In genomic region chr2:46847726-46848421, GRCh38 we compare ENCODE assay signal across 9 cellular contexts.
A peak's percentile ranks its signal among the peaks of the same experiment; 100 is the strongest.
DNase-seq lines count a peak whose midpoint lies in the region; FAIRE-seq and TF ChIP-seq lines count a peak whose summit lies in the region.
"Had no signal": no experiment of that assay in that cellular context is flagged by ENCODE, and none has a peak within 500 bp of the region (broad histone marks: within the 10 kb centered on the region; RNA-seq: fewer than 3 reads in every experiment).

No MANE protein-coding gene starts in this region.

- H3K4me1 ChIP-seq in mesenchymal stem cell (ENCODE audit: control insufficient read depth, insufficient read depth, low read depth, low read length) (peaks cover 43% of the 10 kb centered on the region), tibial artery (peaks cover 10 to 63% (median 61%) of the 10 kb centered on the region in 4 donors)

- peak overlapping the region in 1 of 2 experiments; percentile 80 for H3K14ac ChIP-seq in mesenchymal stem cell (ENCODE audit: low read length in 2 of 2)

- H3K18ac ChIP-seq in mesenchymal stem cell (ENCODE audit: low read depth in 1 of 2, low read length in 2 of 2): peak overlapping the region; percentile 80 to 90

- no peak overlapping the region for H3K4me2 ChIP-seq in mesenchymal stem cell (ENCODE audit: low read length, poor library complexity, severe bottlenecking)

- no peak overlapping the region for H3K23ac ChIP-seq in mesenchymal stem cell (ENCODE audit: low read length in 2 of 2)

- H2BK12ac ChIP-seq in mesenchymal stem cell (ENCODE audit: low read length in 2 of 2): peak overlapping the region; percentile 92 to 99

- H3K9me3 ChIP-seq in mesenchymal stem cell (ENCODE audit: control insufficient read depth, low read length) (no peaks in the 10 kb centered on the region), tibial artery (no peaks in the 10 kb centered on the region)

- FAIRE-seq in HTR-8/SVneo (lab: Jason Lieb, UNC): no peak

- H2BK15ac ChIP-seq in mesenchymal stem cell (ENCODE audit: low read depth, poor library complexity, severe bottlenecking): peak overlapping the region; percentile 74

- no peak overlapping the region for H2BK5ac ChIP-seq in mesenchymal stem cell (ENCODE audit: low read depth, low read length, poor library complexity, severe bottlenecking)

- H2BK120ac ChIP-seq in mesenchymal stem cell (ENCODE audit: low read depth, low read length): peak overlapping the region; percentile 39

- H3K4me3 ChIP-seq in dorsolateral prefrontal cortex: no peak overlapping the region
- H3K4me3 ChIP-seq in mesenchymal stem cell (ENCODE audit: insufficient read depth in 1 of 2, low read depth in 1 of 2, low read length in 2 of 2): no peak overlapping the region
- no peak overlapping the region for H3K4me3 ChIP-seq in tibial artery

- H3K79me1 ChIP-seq in mesenchymal stem cell (replicated peaks; ENCODE audit: low read length, poor library complexity, severe bottlenecking): no peaks in the 10 kb centered on the region

- H3K36me3 ChIP-seq in mesenchymal stem cell (ENCODE audit: control insufficient read depth in 1 of 2, insufficient read depth in 2 of 2, low read depth in 1 of 2, low read length in 2 of 2) (no peaks in the 10 kb centered on the region), tibial artery (no peaks in the 10 kb centered on the region)

- H3K27me3 ChIP-seq in dorsolateral prefrontal cortex (no peaks in the 10 kb centered on the region), mesenchymal stem cell (ENCODE audit: control insufficient read depth in 1 of 2, insufficient read depth in 1 of 2, low read length in 2 of 2) (no peaks in the 10 kb centered on the region), tibial artery (no peaks in the 10 kb centered on the region)

- H3K27ac ChIP-seq in dorsolateral prefrontal cortex: peak overlapping the region in 44 of 59 donors; percentile 1 to 86 (median 56)
- no peak overlapping the region for H3K27ac ChIP-seq in mesenchymal stem cell (ENCODE audit: low read length, poor library complexity, severe bottlenecking)
- peak overlapping the region; percentile 90 to 91 for H3K27ac ChIP-seq in tibial artery

- WGBS in mesenchymal stem cell: 98% methylated on average over 4 of the region's 5 CpGs

- intact Hi-C loops in dorsolateral prefrontal cortex (cut with DNase I) (no loop called here), tibial artery (cut with DNase I; ENCODE audit: low total_unique reads) (no loop called here)

- H2AK5ac ChIP-seq in mesenchymal stem cell (ENCODE audit: low read length, severe bottlenecking): peak overlapping the region; percentile 24

- peak overlapping the region; percentile 83 to 90 for H3K4ac ChIP-seq in mesenchymal stem cell (ENCODE audit: low read depth in 1 of 2, low read length in 2 of 2)

- peak overlapping the region; percentile 91 for H3K9ac ChIP-seq in mesenchymal stem cell (ENCODE audit: low read length)

- no peak for TF ChIP-seq CTCF in dorsolateral prefrontal cortex (IDR thresholded peaks at IDR 0.05 in 54 of 56, conservative IDR thresholded peaks at IDR 0.05 in 2 of 56; ENCODE audit: low read depth in 1 of 56, partially characterized antibody in 56 of 56)
- TF ChIP-seq CTCF in tibial artery (IDR thresholded peaks at IDR 0.05): peak in 1 of 2 experiments; percentile 12

- no peak overlapping the region for H2AFZ ChIP-seq in mesenchymal stem cell (ENCODE audit: low read depth, low read length)

- H4K8ac ChIP-seq in mesenchymal stem cell (ENCODE audit: low read length): peak overlapping the region; percentile 89

- H4K91ac ChIP-seq in mesenchymal stem cell (ENCODE audit: low read length): peak overlapping the region; percentile 92

- peak; percentile 77 for DNase-seq in NCI-H226
- DNase-seq in dorsolateral prefrontal cortex: no peak
- DNase-seq in mesenchymal stem cell: peak; percentile 93
- peak; percentile 32 to 66 for DNase-seq in tibial artery
- DNase-seq in NCI-H69 (lab: John Stamatoyannopoulos, UW): no peak
- no peak for DNase-seq in HTR-8/SVneo (ENCODE audit: insufficient read length, low spot score)
- DNase-seq in NCI-H1048 (lab: John Stamatoyannopoulos, UW): no peak
- no peak for DNase-seq in stimulated activated CD8-positive, alpha-beta memory T cell treated with anti-CD3 and anti-CD28 coated beads, Interleukin-4, amount 100 ng/mL, for 48 hours
- DNase-seq: activated CD4-positive, alpha-beta T cell treated with anti-CD3 and anti-CD28 coated beads, Interleukin-2, amount 50 U/mL, for 48 hours had no signal

Comparison
In these comparisons a context has a peak if more than half of its experiments do, and no peak if none do; other contexts are left out.
1. DNase-seq: peak in NCI-H226 (single experiment), mesenchymal stem cell (single experiment) and tibial artery (2 of 2); none in dorsolateral prefrontal cortex (0 of 10), NCI-H69 (single experiment), HTR-8/SVneo (single experiment), NCI-H1048 (single experiment) and stimulated activated CD8-positive, alpha-beta memory T cell treated with anti-CD3 and anti-CD28 coated beads, Interleukin-4, amount 100 ng/mL, for 48 hours (single experiment).